In the genomic region with DNA sequence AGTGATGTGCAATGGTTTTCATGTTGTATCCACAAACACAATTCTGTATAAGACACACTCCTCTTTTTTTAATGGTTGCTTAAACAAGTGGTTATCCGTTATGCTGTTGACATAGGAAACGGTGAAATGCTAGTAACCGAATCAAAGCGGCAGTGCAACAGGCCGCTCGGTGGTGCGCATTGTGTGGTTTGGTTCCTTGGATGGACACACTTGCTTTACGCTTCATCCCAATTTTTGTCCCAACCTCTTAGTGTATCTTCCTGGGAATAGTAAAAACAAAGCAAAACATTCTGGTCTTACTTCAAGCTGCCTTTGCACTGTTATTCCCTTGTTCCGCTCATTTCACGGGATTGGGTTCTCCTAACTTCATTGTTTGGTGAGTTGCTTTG, we compare ENCODE assay signal across 1 cellular context.
TF ChIP-seq lines count a peak whose summit lies in the region.

No MANE protein-coding gene starts in this region.

TF ChIP-seq in K562, 482 proteins besides CTCF, POLR2A, EP300 and RAD21:
- TF ChIP-seq CEBPG (CRISPR knock-in tag; IDR thresholded peaks at IDR 0.05) = no peak
- no peak for TF ChIP-seq CEBPG (tag; conservative IDR thresholded peaks at IDR 0.05 in 1 of 2, IDR thresholded peaks at IDR 0.05 in 1 of 2)
- no peak for TF ChIP-seq NFXL1 (CRISPR knock-in tag; IDR thresholded peaks at IDR 0.05)
- TF ChIP-seq SMAD2 (IDR thresholded peaks at IDR 0.05; ENCODE audit: low read depth, low read length) = no peak
TF ChIP-seq in K562: peak in this region for 0.
